ENCODE assay signal across 20 cellular contexts in genomic region chr4:138178566-138178965, GRCh38.
A peak's percentile ranks its signal among the peaks of the same experiment; 100 is the strongest.
DNase-seq lines count a peak whose midpoint lies in the region; ATAC-seq, FAIRE-seq and TF ChIP-seq lines count a peak whose summit lies in the region.
"Had no signal": no experiment of that assay in that cellular context is flagged by ENCODE, and none has a peak within 500 bp of the region (broad histone marks: within the 10 kb centered on the region; RNA-seq: fewer than 3 reads in every experiment).

No MANE protein-coding gene starts in this region.

- no peak for TF ChIP-seq EP300 in A549 (IDR thresholded peaks at IDR 0.05)

- no peaks in the 10 kb centered on the region for H3K79me2 ChIP-seq in fibroblast of lung (ENCODE audit: control insufficient read depth, insufficient read depth, low read length)

- H3K9ac ChIP-seq in fibroblast of lung (ENCODE audit: insufficient read depth, low read length) = no peak overlapping the region

- H3K27ac ChIP-seq in A549 = no peak overlapping the region
- no peak overlapping the region for H3K27ac ChIP-seq in fibroblast of lung (ENCODE audit: insufficient read depth, low read length)
- H3K27ac ChIP-seq: gastrocnemius medialis had no signal

- no peaks in the 10 kb centered on the region for H3K27me3 ChIP-seq in fibroblast of lung (ENCODE audit: control insufficient read depth, insufficient read depth, low read length)
- H3K27me3 ChIP-seq: gastrocnemius medialis had no signal

- no peak for FAIRE-seq in A549 (lab: Jason Lieb, UNC)
- FAIRE-seq: GM18507, H1, HepG2 had no signal

- no peaks in the 10 kb centered on the region for H4K20me1 ChIP-seq in fibroblast of lung (ENCODE audit: control insufficient read depth, extremely low read depth, insufficient read depth, low read length)

- no peak overlapping the region for H3K4me3 ChIP-seq in A549
- no peak overlapping the region for H3K4me3 ChIP-seq in fibroblast of lung (replicated peaks in 1 of 4; ENCODE audit: control extremely low read depth in 1 of 4, insufficient read depth in 1 of 4, low read depth in 3 of 4, low read length in 4 of 4)
- H3K4me3 ChIP-seq: gastrocnemius medialis, lung had no signal

- H3K36me3 ChIP-seq in fibroblast of lung (ENCODE audit: control insufficient read depth, insufficient read depth, low read length) = no peaks in the 10 kb centered on the region
- H3K36me3 ChIP-seq: gastrocnemius medialis had no signal

- no peak for ATAC-seq in A549
- peak; percentile 35 for ATAC-seq in GM18909 (IDR thresholded peaks at IDR 0.05; ENCODE audit: poor library complexity, unreplicated experiment)
- no peak for ATAC-seq in GM19035 (IDR thresholded peaks at IDR 0.05; ENCODE audit: unreplicated experiment)
- no peak for ATAC-seq in sciatic nerve
- ATAC-seq: gastrocnemius medialis; HepG2; naive thymus-derived CD4-positive, alpha-beta T cell; T-helper 17 cell had no signal

- POLR2A ChIA-PET in A549 (lab: Yijun Ruan, JAX) = no interaction called here

- H2AFZ ChIP-seq in fibroblast of lung (ENCODE audit: low read length) = no peak overlapping the region

- 85% methylated on average over 5 of the region's 5 CpGs for WGBS in A549 (ENCODE audit: missing lambda C conversion rate)

- H3K9me3 ChIP-seq in A549 (no peaks in the 10 kb centered on the region), fibroblast of lung (ENCODE audit: control insufficient read depth, insufficient read depth, low read depth, low read length) (no peaks in the 10 kb centered on the region)
- H3K9me3 ChIP-seq: gastrocnemius medialis had no signal

- CTCF ChIA-PET in A549 (lab: Yijun Ruan, JAX) = no interaction called here

- TF ChIP-seq CTCF in A549 (IDR thresholded peaks at IDR 0.05) (no peak), fibroblast of lung (conservative IDR thresholded peaks at IDR 0.05 in 1 of 2, IDR thresholded peaks at IDR 0.05 in 1 of 2; ENCODE audit: low read depth in 1 of 2, low read length in 2 of 2) (no peak)

- DNase-seq in A549 (ENCODE audit: low read depth in 1 of 2, low spot score in 1 of 2) (no peak), RPMI7951 (ENCODE audit: low read depth) (peak; percentile 2), fibroblast of lung (ENCODE audit: low read depth in 2 of 2) (peak; percentile 18 to 66), SW480 (ENCODE audit: low spot score) (no peak), LoVo (ENCODE audit: low spot score) (no peak), sciatic nerve (ENCODE audit: low spot score) (no peak)
- DNase-seq: activated naive CD4-positive, alpha-beta T cell treated with anti-CD3 and anti-CD28 coated beads for 36 hours; Calu3; gastrocnemius medialis; naive thymus-derived CD4-positive, alpha-beta T cell; NCI-H1092; NCI-H82; stimulated activated CD4-positive, alpha-beta T cell treated with anti-CD3 and anti-CD28 coated beads, Interleukin-15, amount 100 ng/mL, for 24 hours; T-helper 17 cell had no signal

- H3K4me2 ChIP-seq in A549 (no peak overlapping the region), fibroblast of lung (ENCODE audit: extremely low read depth, insufficient read depth, low read length) (no peak overlapping the region)

- intact Hi-C loops in sciatic nerve (cut with DNase I) = no loop called here

- no peak for TF ChIP-seq RAD21 in A549 (conservative IDR thresholded peaks at IDR 0.05 in 1 of 2, IDR thresholded peaks at IDR 0.05 in 1 of 2)

- H3K4me1 ChIP-seq in A549 (peaks cover 46% of the 10 kb centered on the region; the same call in 2 of the 3 replicates), fibroblast of lung (ENCODE audit: control insufficient read depth, extremely low read depth, insufficient read depth, low read length) (no peaks in the 10 kb centered on the region)

- no peak for TF ChIP-seq POLR2A in A549 (IDR thresholded peaks at IDR 0.05; ENCODE audit: low read length)

TF ChIP-seq in A549, 52 proteins besides CTCF, POLR2A, EP300 and RAD21:
- TF ChIP-seq FOSL2 (IDR thresholded peaks at IDR 0.05) (no peak), FOSL2 (CRISPR knock-in tag; IDR thresholded peaks at IDR 0.05) (peak; percentile 43), RFX5 (IDR thresholded peaks at IDR 0.05) (no peak), GATA3 (IDR thresholded peaks at IDR 0.05; ENCODE audit: borderline replicate concordance) (no peak), JUN (IDR thresholded peaks at IDR 0.05) (no peak), NR3C1 (IDR thresholded peaks at IDR 0.05) (no peak)

Comparison
In these comparisons a context has a peak if more than half of its experiments do, and no peak if none do; other contexts are left out.
1. DNase-seq: peak in RPMI7951 (single experiment) and fibroblast of lung (2 of 2); none in A549 (0 of 2), SW480 (single experiment), LoVo (single experiment) and sciatic nerve (single experiment).